ENCODE assay signal across 8 cellular contexts in genomic region chr6:33412140-33413009, GRCh38. TPM values are rescaled to one million over a fixed set of nuclear protein-coding genes. Genes with fewer than 3 reads are reported as not detected.
DNase-seq lines count a peak whose midpoint lies in the region; ATAC-seq, FAIRE-seq and TF ChIP-seq lines count a peak whose summit lies in the region.
"Had no signal": no experiment of that assay in that cellular context is flagged by ENCODE, and none has a peak within 500 bp of the region (broad histone marks: within the 10 kb centered on the region; RNA-seq: fewer than 3 reads in every experiment).

No MANE protein-coding gene starts in this region.

- H3K27me3 ChIP-seq in dorsolateral prefrontal cortex = no peaks in the 10 kb centered on the region
- no peaks in the 10 kb centered on the region for H3K27me3 ChIP-seq in pancreas

- peak overlapping the region in 43 of 59 donors; percentile 10 to 99 (median 92) for H3K4me3 ChIP-seq in dorsolateral prefrontal cortex
- H3K4me3 ChIP-seq in pancreas = peak overlapping the region in 2 of 4 donors; percentile 80 to 88

- DNase-seq in activated CD4-positive, alpha-beta T cell treated with anti-CD3 and anti-CD28 coated beads for 36 hours = no peak
- DNase-seq in activated CD4-positive, alpha-beta T cell treated with anti-CD3 and anti-CD28 coated beads for 4 hours = no peak
- DNase-seq in dorsolateral prefrontal cortex (no peak), pancreas (no peak), GF-D8 (lab: John Stamatoyannopoulos, UW) (no peak)
- DNase-seq in stimulated activated naive CD8-positive, alpha-beta T cell treated with anti-CD3 and anti-CD28 coated beads, Interleukin-15, amount 100 ng/mL, for 72 hours = no peak
- DNase-seq: NCI-H2029 had no signal

- WGBS in pancreas, 2 donors = 84 to 89% methylated on average over 10 of the region's 10 CpGs

- H3K27ac ChIP-seq in dorsolateral prefrontal cortex (peak overlapping the region in 41 of 59 donors; percentile 18 to 100 (median 98)), pancreas (no peak overlapping the region)

- no peak for ATAC-seq in activated CD4-positive, alpha-beta T cell treated with anti-CD3 and anti-CD28 coated beads for 36 hours
- ATAC-seq in stimulated activated naive CD8-positive, alpha-beta T cell treated with anti-CD3 and anti-CD28 coated beads, Interleukin-15, amount 100 ng/mL, for 72 hours = no peak
- no peak for ATAC-seq in pancreas
- ATAC-seq: activated CD4-positive, CD25-positive, alpha-beta regulatory T cell treated with anti-CD3 and anti-CD28 coated beads, Interleukin-2, amount 50 U/mL, for 24 hours had no signal

- peak overlapping the region; percentile 40 for H3K27ac Mint-ChIP-seq in activated CD4-positive, alpha-beta T cell treated with anti-CD3 and anti-CD28 coated beads for 36 hours
- no peak overlapping the region for H3K27ac Mint-ChIP-seq in stimulated activated naive CD8-positive, alpha-beta T cell treated with anti-CD3 and anti-CD28 coated beads, Interleukin-15, amount 100 ng/mL, for 72 hours

- H3K9me3 Mint-ChIP-seq in activated CD4-positive, alpha-beta T cell treated with anti-CD3 and anti-CD28 coated beads for 36 hours (ENCODE audit: low read depth) = no peaks in the 10 kb centered on the region
- no peaks in the 10 kb centered on the region for H3K9me3 Mint-ChIP-seq in stimulated activated naive CD8-positive, alpha-beta T cell treated with anti-CD3 and anti-CD28 coated beads, Interleukin-15, amount 100 ng/mL, for 72 hours

- no peak for TF ChIP-seq CTCF in dorsolateral prefrontal cortex (IDR thresholded peaks at IDR 0.05 in 54 of 56, conservative IDR thresholded peaks at IDR 0.05 in 2 of 56; ENCODE audit: low read depth in 1 of 56, partially characterized antibody in 56 of 56)
- no peak for TF ChIP-seq CTCF in pancreas (IDR thresholded peaks at IDR 0.05)

- peaks cover 48% of the 10 kb centered on the region for H3K36me3 Mint-ChIP-seq in activated CD4-positive, alpha-beta T cell treated with anti-CD3 and anti-CD28 coated beads for 36 hours (ENCODE audit: low read depth)

- POLR2A ChIA-PET in activated CD4-positive, alpha-beta T cell treated with anti-CD3 and anti-CD28 coated beads for 36 hours (lab: Charles Lee) = no interaction called here

- peaks cover 0 to 24% (median 4%) of the 10 kb centered on the region in 3 donors for H3K4me1 ChIP-seq in pancreas

- peaks cover 0 to 13% (median 7%) of the 10 kb centered on the region in 3 donors for H3K36me3 ChIP-seq in pancreas

- no peak for FAIRE-seq in pancreas (lab: Jason Lieb, UNC)

- CTCF ChIA-PET in activated CD4-positive, alpha-beta T cell treated with anti-CD3 and anti-CD28 coated beads for 36 hours (lab: Charles Lee) = no interaction called here

- H3K27me3 Mint-ChIP-seq in activated CD4-positive, alpha-beta T cell treated with anti-CD3 and anti-CD28 coated beads for 36 hours = no peaks in the 10 kb centered on the region
- H3K27me3 Mint-ChIP-seq in stimulated activated naive CD8-positive, alpha-beta T cell treated with anti-CD3 and anti-CD28 coated beads, Interleukin-15, amount 100 ng/mL, for 72 hours = no peaks in the 10 kb centered on the region

- peak overlapping the region; percentile 75 for H3K4me3 Mint-ChIP-seq in activated CD4-positive, alpha-beta T cell treated with anti-CD3 and anti-CD28 coated beads for 36 hours
- peak overlapping the region; percentile 28 to 80 for H3K4me3 Mint-ChIP-seq in stimulated activated naive CD8-positive, alpha-beta T cell treated with anti-CD3 and anti-CD28 coated beads, Interleukin-15, amount 100 ng/mL, for 72 hours

- no peaks in the 10 kb centered on the region for H3K9me3 ChIP-seq in pancreas

- intact Hi-C loops in activated CD4-positive, alpha-beta T cell treated with anti-CD3 and anti-CD28 coated beads for 36 hours (cut with DNase I, micrococcal nuclease) = loop anchor here (5.0 to 10.0 kb wide), 4 partner anchors 208 to 1218 kb away; partner anchors contain the start of genes GPSM3 (in 1 of the 2), HSD17B8 (in 1 of the 2), PBX2 (in 1 of the 2) and PSMB8 (in 1 of the 2)
- intact Hi-C loops in dorsolateral prefrontal cortex (cut with DNase I) = loop anchor here in 1 of 2 donors (10.0 kb wide), 3 partner anchors 162 to 372 kb away; partner anchors contain the start of genes COL11A2 and LEMD2
- intact Hi-C loops in pancreas (cut with DNase I) = no loop called here

- H3K4me1 Mint-ChIP-seq in activated CD4-positive, alpha-beta T cell treated with anti-CD3 and anti-CD28 coated beads for 36 hours = peaks cover 47% of the 10 kb centered on the region
- H3K4me1 Mint-ChIP-seq in stimulated activated naive CD8-positive, alpha-beta T cell treated with anti-CD3 and anti-CD28 coated beads, Interleukin-15, amount 100 ng/mL, for 72 hours = peaks cover 72% of the 10 kb centered on the region

RNA-seq across cellular contexts. Expression of gene PHF1, which starts 1.6 kb away (rescaled TPM):
- total RNA-seq in activated CD4-positive, alpha-beta T cell treated with anti-CD3 and anti-CD28 coated beads for 36 hours = 10 to 100 TPM; 24.9 to 28.2 TPM
- total RNA-seq in dorsolateral prefrontal cortex = 100 to 1,000 TPM in 37 of 120 experiments, 10 to 100 TPM in 83; 71.0 to 137 (median 93.5) TPM
- 10 to 100 TPM; 28.5 to 68.0 (median 47.2) TPM for total RNA-seq in pancreas
- 100 to 1,000 TPM; 143 to 192 TPM for polyA plus RNA-seq in pancreas

RNA-seq across cellular contexts. Expression of gene CUTA, which starts 5.5 kb away (rescaled TPM):
- 100 to 1,000 TPM; 154 to 188 TPM for total RNA-seq in activated CD4-positive, alpha-beta T cell treated with anti-CD3 and anti-CD28 coated beads for 36 hours
- total RNA-seq in dorsolateral prefrontal cortex (100 to 1,000 TPM; 118 to 222 (median 177) TPM), pancreas (10 to 100 TPM; 65.0 to 99.6 (median 78.1) TPM)
- 100 to 1,000 TPM in 1 of 2 donors, 10 to 100 TPM in 1; 96.7 to 204 TPM for polyA plus RNA-seq in pancreas

RNA-seq across cellular contexts. Expression of gene SYNGAP1, which starts 7.5 kb away (rescaled TPM):
- 10 to 100 TPM; 43.6 to 45.6 TPM for total RNA-seq in activated CD4-positive, alpha-beta T cell treated with anti-CD3 and anti-CD28 coated beads for 36 hours
- total RNA-seq in dorsolateral prefrontal cortex (100 to 1,000 TPM in 65 of 120 experiments, 10 to 100 TPM in 55; 41.7 to 147 (median 101) TPM), pancreas (10 to 100 TPM in 1 of 6 donors, 1 to 10 TPM in 5; 4.6 to 11.0 (median 5.6) TPM)
- polyA plus RNA-seq in pancreas = 10 to 100 TPM in 1 of 2 donors, 1 to 10 TPM in 1; 8.3 to 16.4 TPM

RNA-seq across cellular contexts. Expression of gene KIFC1, which starts 20.8 kb away (rescaled TPM):
- 10 to 100 TPM; 86.0 to 89.3 TPM for total RNA-seq in activated CD4-positive, alpha-beta T cell treated with anti-CD3 and anti-CD28 coated beads for 36 hours
- total RNA-seq in dorsolateral prefrontal cortex = 1 to 10 TPM in 29 of 120 experiments, under 1 TPM in 67, not detected in 24; 0.11 to 3.3 (median 0.62) TPM
- 1 to 10 TPM in 1 of 6 donors, under 1 TPM in 5; 0.14 to 1.5 (median 0.52) TPM for total RNA-seq in pancreas
- polyA plus RNA-seq in pancreas = under 1 TPM; 0.19 to 0.42 TPM

RNA-seq across cellular contexts. Expression of gene ZBTB9, which starts 42.0 kb away (rescaled TPM):
- 1 to 10 TPM; 9.3 to 9.5 TPM for total RNA-seq in activated CD4-positive, alpha-beta T cell treated with anti-CD3 and anti-CD28 coated beads for 36 hours
- total RNA-seq in dorsolateral prefrontal cortex (10 to 100 TPM in 12 of 120 experiments, 1 to 10 TPM in 108; 1.9 to 15.2 (median 6.9) TPM), pancreas (1 to 10 TPM; 1.7 to 4.7 (median 3.6) TPM)
- 1 to 10 TPM; 1.7 to 3.6 TPM for polyA plus RNA-seq in pancreas

Comparison
In these comparisons a context has a peak if more than half of its experiments do, and no peak if none do; other contexts are left out.
1. H3K27ac ChIP-seq: peak in dorsolateral prefrontal cortex (41 of 59); none in pancreas (0 of 4).
2. intact Hi-C loops: an anchor here in activated CD4-positive, alpha-beta T cell treated with anti-CD3 and anti-CD28 coated beads for 36 hours (5.0 to 10.0 kb wide); none called in pancreas.